Comparison of ENCODE assay signal across 1 cellular context in genomic region chr4:133152330-133152791, GRCh38.
TF ChIP-seq lines count a peak whose summit lies in the region.

No MANE protein-coding gene starts in this region.

TF ChIP-seq in endothelial cell of umbilical vein, 7 proteins besides CTCF, POLR2A, EP300 and RAD21:
- TF ChIP-seq GATA2 (IDR thresholded peaks at IDR 0.05; ENCODE audit: insufficient read depth, insufficient read length, low read depth, low read length) (peak; percentile 42), POLR2AphosphoS5 (IDR thresholded peaks at IDR 0.05; ENCODE audit: insufficient read depth, low read depth, low read length) (no peak)
